8 cellular contexts compared by ENCODE assay signal in genomic region chr15:84588053-84588874, GRCh38.
DNase-seq lines count a peak whose midpoint lies in the region; ATAC-seq lines count a peak whose summit lies in the region.

No MANE protein-coding gene starts in this region.

- no peak overlapping the region for H3K27ac Mint-ChIP-seq in memory B cell

- H3K4me1 Mint-ChIP-seq in memory B cell: peaks cover 3% of the 10 kb centered on the region

- DNase-seq in CD1c-positive myeloid dendritic cell (ENCODE audit: extremely low spot score) (peak; percentile 93), NCI-H748 treated with DMSO at 0.1 percent for 48 hours (lab: John Stamatoyannopoulos, UW) (peak; percentile 20), memory B cell (ENCODE audit: low spot score in 2 of 2) (peak; percentile 85 to 87)
- peak; percentile 78 to 79 for DNase-seq in activated CD4-positive, alpha-beta T cell treated with anti-CD3 and anti-CD28 coated beads, Interleukin-2, amount 50 U/mL, for 4 hours
- DNase-seq in stimulated activated CD8-positive, alpha-beta memory T cell treated with anti-CD3 and anti-CD28 coated beads, Interleukin-12 subunit alpha, Interleukin-12 subunit beta, amount 100 ng/mL, for 24 hours (ENCODE audit: extremely low read depth): peak; percentile 61

- no peaks in the 10 kb centered on the region for H3K27me3 ChIP-seq in duodenal mucosa (ENCODE audit: control insufficient read depth in 1 of 2, insufficient read depth in 2 of 2, low read length in 2 of 2)

- H3K9ac ChIP-seq in duodenal mucosa (ENCODE audit: low read depth in 1 of 2, low read length in 2 of 2): no peak overlapping the region

- no peak overlapping the region for H3K27ac ChIP-seq in duodenal mucosa (ENCODE audit: low read depth, low read length)

- no peaks in the 10 kb centered on the region for H3K9me3 ChIP-seq in duodenal mucosa (ENCODE audit: control insufficient read depth in 1 of 2, low read length in 2 of 2)

- no peaks in the 10 kb centered on the region for H3K36me3 Mint-ChIP-seq in memory B cell

- ATAC-seq in GM19463 (IDR thresholded peaks at IDR 0.05; ENCODE audit: unreplicated experiment) (peak; percentile 99), HG03565 (IDR thresholded peaks at IDR 0.05; ENCODE audit: unreplicated experiment) (peak; percentile 85), memory B cell (ENCODE audit: low read depth) (peak; percentile 100)

- H3K36me3 ChIP-seq in duodenal mucosa (ENCODE audit: control insufficient read depth in 1 of 2, insufficient read depth in 2 of 2, low read length in 2 of 2): no peaks in the 10 kb centered on the region

- peaks cover 6% of the 10 kb centered on the region for H3K27me3 Mint-ChIP-seq in memory B cell

- peak overlapping the region; percentile 56 to 70 for H3K4me3 ChIP-seq in duodenal mucosa (ENCODE audit: low read depth in 1 of 2, low read length in 2 of 2)

- peaks cover 0 to 5% of the 10 kb centered on the region in 2 donors for H3K4me1 ChIP-seq in duodenal mucosa (ENCODE audit: control insufficient read depth in 1 of 2, insufficient read depth in 2 of 2, low read length in 2 of 2)

- no peaks in the 10 kb centered on the region for H3K9me3 Mint-ChIP-seq in memory B cell

- peak overlapping the region; percentile 59 for H3K4me3 Mint-ChIP-seq in memory B cell

Comparison
In these comparisons a context has a peak if more than half of its experiments do, and no peak if none do; other contexts are left out.
1. DNase-seq: peak in every context shown above with its lines; median percentile 93 in CD1c-positive myeloid dendritic cell; 86 in memory B cell; 78 in activated CD4-positive, alpha-beta T cell treated with anti-CD3 and anti-CD28 coated beads, Interleukin-2, amount 50 U/mL, for 4 hours; 61 in stimulated activated CD8-positive, alpha-beta memory T cell treated with anti-CD3 and anti-CD28 coated beads, Interleukin-12 subunit alpha, Interleukin-12 subunit beta, amount 100 ng/mL, for 24 hours; 20 in NCI-H748 treated with DMSO at 0.1 percent for 48 hours.